ENCODE assay signal across 16 cellular contexts in the genomic region with DNA sequence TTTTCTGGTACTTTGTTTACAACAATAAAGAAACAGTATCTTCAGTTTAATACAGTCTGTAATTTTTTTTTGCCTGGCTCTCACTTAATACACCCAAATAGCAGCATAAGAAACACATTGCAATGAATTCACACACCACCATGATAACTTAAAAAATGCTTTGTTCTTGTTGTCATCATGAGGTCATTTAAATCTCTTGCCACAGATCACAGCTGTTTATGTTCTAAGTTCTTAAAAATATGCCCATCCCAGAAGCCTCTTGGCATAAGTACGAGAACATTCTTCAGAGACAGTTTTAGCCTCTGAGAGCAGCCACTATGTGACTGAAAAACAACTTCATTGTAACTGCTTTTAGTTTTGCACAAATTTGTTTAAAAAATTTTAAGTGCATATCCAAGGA. TPM values are rescaled to one million over a fixed set of nuclear protein-coding genes. Genes with fewer than 3 reads are reported as not detected.
A peak's percentile ranks its signal among the peaks of the same experiment; 100 is the strongest.
DNase-seq lines count a peak whose midpoint lies in the region; ATAC-seq and TF ChIP-seq lines count a peak whose summit lies in the region.
"Had no signal": no experiment of that assay in that cellular context is flagged by ENCODE, and none has a peak within 500 bp of the region (broad histone marks: within the 10 kb centered on the region; RNA-seq: fewer than 3 reads in every experiment).

No MANE protein-coding gene starts in this region.

- peak overlapping the region; percentile 90 for H3K27ac Mint-ChIP-seq in chondrocyte (ENCODE audit: unreplicated experiment)
- H3K27ac Mint-ChIP-seq: neural progenitor cell had no signal

- 36% methylated on average over 1 of the region's 1 CpG for WGBS in right cardiac atrium

- H3K27ac ChIP-seq in right cardiac atrium (ENCODE audit: low read length) (no peak overlapping the region), skeletal muscle tissue (ENCODE audit: low read depth, low read length) (peak overlapping the region; percentile 23)
- H3K27ac ChIP-seq: neural progenitor cell had no signal

- H3K4me1 Mint-ChIP-seq in chondrocyte (ENCODE audit: low read depth), result peaks cover 26% of the 10 kb centered on the region
- H3K4me1 Mint-ChIP-seq in activated T-cell treated with anti-CD3 and anti-CD28 coated beads, Interleukin-2, amount 50 U/mL, for 4 hours (ENCODE audit: low read depth), result no peaks in the 10 kb centered on the region
- H3K4me1 Mint-ChIP-seq: neural progenitor cell had no signal

- DNase-seq in EH (ENCODE audit: low read depth) (peak; percentile 71), chondrocyte (ENCODE audit: low spot score) (no peak), right cardiac atrium (no peak), cerebellar cortex (ENCODE audit: low spot score) (no peak), foreskin melanocyte (no peak)
- DNase-seq in activated T-cell treated with anti-CD3 and anti-CD28 coated beads, Interleukin-2, amount 50 U/mL, for 4 hours, result no peak
- DNase-seq: activated CD4-positive, alpha-beta T cell treated with anti-CD3 and anti-CD28 coated beads, Interleukin-2, amount 50 U/mL, for 4 hours; activated gamma-delta T cell; CD4-positive, alpha-beta memory T cell; cerebellar nuclear complex; NCI-H146; NCI-H526 treated with DMSO at 0.1 percent for 48 hours; T1000 had no signal

- H3K27me3 Mint-ChIP-seq in chondrocyte (ENCODE audit: low read depth), result no peaks in the 10 kb centered on the region
- H3K27me3 Mint-ChIP-seq in activated T-cell treated with anti-CD3 and anti-CD28 coated beads, Interleukin-2, amount 50 U/mL, for 4 hours (ENCODE audit: low read depth), result no peaks in the 10 kb centered on the region
- H3K27me3 Mint-ChIP-seq: CD4-positive, alpha-beta memory T cell had no signal

- ATAC-seq in right cardiac atrium (peak; percentile 81 to 91), HG03432 (IDR thresholded peaks at IDR 0.05; ENCODE audit: unreplicated experiment) (no peak)
- ATAC-seq in activated T-cell treated with anti-CD3 and anti-CD28 coated beads, Interleukin-2, amount 50 U/mL, for 4 hours, result no peak

- peaks cover 7 to 27% (median 22%) of the 10 kb centered on the region in 3 donors for H3K36me3 ChIP-seq in skeletal muscle tissue (ENCODE audit: control insufficient read depth in 3 of 3, insufficient read depth in 3 of 3, low read length in 3 of 3)

- H3K27me3 ChIP-seq in right cardiac atrium (ENCODE audit: control insufficient read depth, insufficient read depth), result no peaks in the 10 kb centered on the region
- H3K27me3 ChIP-seq in skeletal muscle tissue (ENCODE audit: control insufficient read depth in 3 of 3, insufficient read depth in 3 of 3, low read length in 3 of 3), result no peaks in the 10 kb centered on the region
- H3K27me3 ChIP-seq: neural progenitor cell had no signal

- H3K9ac ChIP-seq in skeletal muscle tissue (ENCODE audit: low read depth in 1 of 3, low read length in 3 of 3), result no peak overlapping the region
- H3K9ac ChIP-seq: neural progenitor cell had no signal

- H3K4me1 ChIP-seq in right cardiac atrium (ENCODE audit: control insufficient read depth, insufficient read depth, low read length) (peaks cover 7% of the 10 kb centered on the region), skeletal muscle tissue (ENCODE audit: control insufficient read depth in 3 of 3, insufficient read depth in 3 of 3, low read length in 3 of 3) (peaks cover 0 to 9% (median 0%) of the 10 kb centered on the region in 3 donors)
- H3K4me1 ChIP-seq: neural progenitor cell had no signal

- H3K9me3 Mint-ChIP-seq in chondrocyte (ENCODE audit: low read depth), result peaks cover 17% of the 10 kb centered on the region
- H3K9me3 Mint-ChIP-seq in activated T-cell treated with anti-CD3 and anti-CD28 coated beads, Interleukin-2, amount 50 U/mL, for 4 hours, result peaks cover 9% of the 10 kb centered on the region

- TF ChIP-seq CTCF in chondrocyte (IDR thresholded peaks at IDR 0.05), result no peak

- no peak overlapping the region for H3K4me3 Mint-ChIP-seq in chondrocyte (ENCODE audit: unreplicated experiment)
- H3K4me3 Mint-ChIP-seq in activated T-cell treated with anti-CD3 and anti-CD28 coated beads, Interleukin-2, amount 50 U/mL, for 4 hours, result no peak overlapping the region
- H3K4me3 Mint-ChIP-seq: CD4-positive, alpha-beta memory T cell; neural progenitor cell had no signal

- intact Hi-C loops in right cardiac atrium (cut with DNase I), result no loop called here

- H3K9me3 ChIP-seq in right cardiac atrium (ENCODE audit: control insufficient read depth, low read length) (no peaks in the 10 kb centered on the region), skeletal muscle tissue (ENCODE audit: control insufficient read depth in 3 of 3, low read length in 3 of 3) (no peaks in the 10 kb centered on the region)

- H3K36me3 Mint-ChIP-seq in chondrocyte (ENCODE audit: low read depth), result peaks cover 30% of the 10 kb centered on the region
- H3K36me3 Mint-ChIP-seq in activated T-cell treated with anti-CD3 and anti-CD28 coated beads, Interleukin-2, amount 50 U/mL, for 4 hours (ENCODE audit: insufficient read depth), result peaks cover 49% of the 10 kb centered on the region

- no peak overlapping the region for H3K4me3 ChIP-seq in right cardiac atrium (ENCODE audit: low read length)
- no peak overlapping the region for H3K4me3 ChIP-seq in skeletal muscle tissue (ENCODE audit: low read length in 3 of 3)
- H3K4me3 ChIP-seq: neural progenitor cell had no signal

RNA-seq across cellular contexts. Expression of a gene that starts 47.9 kb away (rescaled TPM):
- total RNA-seq in chondrocyte (9.0 to 12.4 TPM (median 9.7 TPM) in 3 replicates), right cardiac atrium (10 to 100 TPM; 10.8 to 16.6 (median 13.6) TPM), skeletal muscle tissue (5.7 TPM)
- polyA plus RNA-seq in right cardiac atrium, result 11.9 TPM
- 10 to 100 TPM; 33.0 to 35.0 (median 33.2) TPM for total RNA-seq in activated T-cell treated with anti-CD3 and anti-CD28 coated beads, Interleukin-2, amount 50 U/mL, for 4 hours

RNA-seq across cellular contexts. Expression of a gene that starts 48.0 kb away (rescaled TPM):
- total RNA-seq in chondrocyte (21.1 to 24.4 TPM (median 22.2 TPM) in 3 replicates), right cardiac atrium (10 to 100 TPM; 56.1 to 72.3 (median 64.1) TPM), skeletal muscle tissue (16.7 TPM)
- 55.7 TPM for polyA plus RNA-seq in right cardiac atrium
- total RNA-seq in activated T-cell treated with anti-CD3 and anti-CD28 coated beads, Interleukin-2, amount 50 U/mL, for 4 hours, result 10 to 100 TPM; 25.5 to 28.6 (median 26.4) TPM

Comparison
In these comparisons a context has a peak if more than half of its experiments do, and no peak if none do; other contexts are left out.
1. ATAC-seq: peak in right cardiac atrium (2 of 2); none in activated T-cell treated with anti-CD3 and anti-CD28 coated beads, Interleukin-2, amount 50 U/mL, for 4 hours (0 of 2) and HG03432 (single experiment).